In genomic region chr2:10700078-10700803, GRCh38 we compare ENCODE assay signal across 18 cellular contexts. TPM values are rescaled to one million over a fixed set of nuclear protein-coding genes. Genes with fewer than 3 reads are reported as not detected.
DNase-seq lines count a peak whose midpoint lies in the region; ATAC-seq, FAIRE-seq and TF ChIP-seq lines count a peak whose summit lies in the region.
"Had no signal": no experiment of that assay in that cellular context is flagged by ENCODE, and none has a peak within 500 bp of the region (broad histone marks: within the 10 kb centered on the region; RNA-seq: fewer than 3 reads in every experiment).

No MANE protein-coding gene starts in this region.

- no peak overlapping the region for H3K4me3 ChIP-seq in A549
- H3K4me3 ChIP-seq in BJ (ENCODE audit: low read depth, low read length), result no peak overlapping the region
- no peak overlapping the region for H3K4me3 ChIP-seq in NB4 (ENCODE audit: low read depth, low read length)
- H3K4me3 ChIP-seq in kidney (ENCODE audit: low read length in 2 of 2), result no peak overlapping the region
- H3K4me3 ChIP-seq: BLaER1, MG63, SJCRH30 had no signal

- no peak for FAIRE-seq in A549 (lab: Jason Lieb, UNC)
- FAIRE-seq in kidney (lab: Jason Lieb, UNC), result no peak
- FAIRE-seq: GM12892, HepG2 had no signal

- intact Hi-C loops in kidney (cut with DNase I), result no loop called here

- no peak for TF ChIP-seq RAD21 in A549 (conservative IDR thresholded peaks at IDR 0.05 in 1 of 2, IDR thresholded peaks at IDR 0.05 in 1 of 2)

- H3K9me3 ChIP-seq in A549, result peaks cover 3% of the 10 kb centered on the region; the same call in 1 of the 3 replicates
- no peaks in the 10 kb centered on the region for H3K9me3 ChIP-seq in kidney (ENCODE audit: control insufficient read depth in 1 of 2, low read length in 2 of 2)
- H3K9me3 ChIP-seq: BLaER1, MG63, SJCRH30 had no signal

- H3K36me3 ChIP-seq in BJ (ENCODE audit: control insufficient read depth, insufficient read depth, low read length) (no peaks in the 10 kb centered on the region), kidney (ENCODE audit: control insufficient read depth in 1 of 2, insufficient read depth in 2 of 2, low read length in 2 of 2) (no peaks in the 10 kb centered on the region)
- H3K36me3 ChIP-seq: BLaER1, MG63, SJCRH30 had no signal

- TF ChIP-seq POLR2A in A549 (IDR thresholded peaks at IDR 0.05; ENCODE audit: low read length), result no peak
- no peak for TF ChIP-seq POLR2A in NB4 (IDR thresholded peaks at IDR 0.05; ENCODE audit: extremely low read depth, insufficient read length)

- ATAC-seq in A549, result peak; percentile 36 to 39; a peak in 3 of 6 replicates
- no peak for ATAC-seq in HG03457 (IDR thresholded peaks at IDR 0.05; ENCODE audit: unreplicated experiment)
- no peak for ATAC-seq in GM21723 (IDR thresholded peaks at IDR 0.05; ENCODE audit: unreplicated experiment)
- ATAC-seq: CD8-positive, alpha-beta T cell; HepG2 had no signal

- no peak for TF ChIP-seq EP300 in A549 (IDR thresholded peaks at IDR 0.05)

- no peak overlapping the region for H3K9ac ChIP-seq in kidney (ENCODE audit: low read length in 2 of 2)
- H3K9ac ChIP-seq: BLaER1 had no signal

- H3K4me2 ChIP-seq in A549, result no peak overlapping the region
- H3K4me2 ChIP-seq: BLaER1 had no signal

- CTCF ChIA-PET in A549 (lab: Yijun Ruan, JAX) (no interaction called here), BJ (lab: Yijun Ruan, JAX) (no interaction called here)

- no peaks in the 10 kb centered on the region for H3K4me1 ChIP-seq in A549
- H3K4me1 ChIP-seq in kidney (ENCODE audit: control insufficient read depth in 1 of 2, insufficient read depth in 1 of 2, low read depth in 1 of 2, low read length in 2 of 2), result no peaks in the 10 kb centered on the region
- H3K4me1 ChIP-seq: BLaER1, SJCRH30 had no signal

- H3K27ac ChIP-seq in A549, result no peak overlapping the region
- no peak overlapping the region for H3K27ac ChIP-seq in kidney (ENCODE audit: low read depth in 2 of 2, low read length in 2 of 2)
- H3K27ac ChIP-seq: BLaER1, SJCRH30 had no signal

- POLR2A ChIA-PET in A549 (lab: Yijun Ruan, JAX) (no interaction called here), BJ (lab: Charles Lee) (no interaction called here)

- 42% methylated on average over 4 of the region's 4 CpGs for WGBS in A549 (ENCODE audit: missing lambda C conversion rate)

- no peak for DNase-seq in A549 (ENCODE audit: low read depth in 1 of 2, low spot score in 1 of 2)
- peak; percentile 6 for DNase-seq in BJ (ENCODE audit: low read depth)
- DNase-seq in NB4 (ENCODE audit: low read depth), result peak; percentile 58
- DNase-seq in iris pigment epithelial cell (ENCODE audit: low read depth), result peak; percentile 38
- no peak for DNase-seq in kidney
- no peak for DNase-seq in 8988T
- DNase-seq: CD8-positive, alpha-beta T cell; DND-41; MG63; NCI-H187; NCI-H226; NCI-H524 treated with DMSO at 0.1 percent for 48 hours; SJCRH30 had no signal

- H3K27me3 ChIP-seq in BJ (ENCODE audit: control insufficient read depth, insufficient read depth, low read length), result no peaks in the 10 kb centered on the region; the same call in 1 of the 2 replicates
- H3K27me3 ChIP-seq: BLaER1, MG63 had no signal

- TF ChIP-seq CTCF in A549 (IDR thresholded peaks at IDR 0.05), result no peak
- no peak for TF ChIP-seq CTCF in BJ (IDR thresholded peaks at IDR 0.05; ENCODE audit: insufficient read depth, low read depth, low read length)
- TF ChIP-seq CTCF in NB4 (IDR thresholded peaks at IDR 0.05; ENCODE audit: low read depth, low read length), result no peak
- TF ChIP-seq CTCF in kidney (IDR thresholded peaks at IDR 0.05; ENCODE audit: borderline replicate concordance, extremely low read depth, insufficient read depth), result no peak

TF ChIP-seq in A549, 52 proteins besides CTCF, POLR2A, EP300 and RAD21:
- TF ChIP-seq ZSCAN20 (CRISPR knock-in tag; IDR thresholded peaks at IDR 0.05) (no peak), CHD4 (IDR thresholded peaks at IDR 0.05; ENCODE audit: borderline replicate concordance) (no peak), GATA3 (IDR thresholded peaks at IDR 0.05; ENCODE audit: borderline replicate concordance) (no peak), ZC3H11A (IDR thresholded peaks at IDR 0.05) (0 out of 2 replicates have a peak, but pooled peaks have one; percentile 3), JUN (IDR thresholded peaks at IDR 0.05) (no peak)

RNA-seq across cellular contexts. Expression of gene NOL10, which starts 10.5 kb away (rescaled TPM):
- polyA plus RNA-seq in A549 (2011; rRNA removed) (54.0 and 64.2 TPM in 2 replicates), A549 (2017; fragmentation: RNase III; extraction: RNeasy Plus Mini Kit Qiagen cat#74134 plus additional on column Dnase treatment) (38.9 to 46.0 TPM (median 39.1 TPM) in 3 replicates), BJ (2011; rRNA removed) (13.6 and 20.3 TPM in 2 replicates), kidney (ENCODE audit: insufficient read depth, low read depth, low replicate concordance) (16.8 TPM)
- 13.2 and 14.7 TPM in 2 replicates for polyA plus RNA-seq in A549 (2012; cell fraction: cytosol; rRNA removed)
- 7.0 and 13.7 TPM in 2 replicates for polyA plus RNA-seq in A549 (2012; cell fraction: nucleus; rRNA removed)
- polyA minus RNA-seq in A549 (2011; rRNA and poly(A)+ RNA removed), result 44.2 and 51.6 TPM in 2 replicates
- 19.6 and 20.5 TPM in 2 replicates for polyA minus RNA-seq in BJ (2011; rRNA and poly(A)+ RNA removed)
- 24.6 TPM for total RNA-seq in kidney

RNA-seq across cellular contexts. Expression of gene ATP6V1C2, which starts 21.2 kb away (rescaled TPM):
- polyA plus RNA-seq in A549 (2011; rRNA removed) (0.14 and 0.21 TPM in 2 replicates), A549 (2017; fragmentation: RNase III; extraction: RNeasy Plus Mini Kit Qiagen cat#74134 plus additional on column Dnase treatment) (0.08 to 0.18 TPM (median 0.09 TPM) in 3 replicates), BJ (2011; rRNA removed) (0.04 and 0.12 TPM in 2 replicates), kidney (ENCODE audit: insufficient read depth, low read depth, low replicate concordance) (38.0 TPM)
- polyA plus RNA-seq in A549 (2012; cell fraction: cytosol; rRNA removed), result 0.03 and 0.04 TPM in 2 replicates
- polyA plus RNA-seq in A549 (2012; cell fraction: nucleus; rRNA removed), result 0.01 TPM in 1 of 2 replicates, not detected in the other
- not detected in 2 replicates for polyA minus RNA-seq in A549 (2011; rRNA and poly(A)+ RNA removed)
- polyA minus RNA-seq in BJ (2011; rRNA and poly(A)+ RNA removed), result not detected in 2 replicates
- 4.2 TPM for total RNA-seq in kidney
- total RNA-seq: CD8-positive, alpha-beta T cell had no signal

Comparison
In these comparisons a context has a peak if more than half of its experiments do, and no peak if none do; other contexts are left out.
1. ATAC-seq: peak in A549 (2 of 2); none in HG03457 (single experiment) and GM21723 (single experiment).
2. DNase-seq: peak in BJ (single experiment), NB4 (single experiment) and iris pigment epithelial cell (single experiment); none in A549 (0 of 2), kidney (single experiment) and 8988T (single experiment).
3. RNA of gene ATP6V1C2, which starts 21.2 kb away (polyA plus RNA-seq): 38.0 TPM in kidney (single experiment); 0.01 to 0.21 TPM in A549 and 0.04 to 0.12 TPM in BJ; every median in the first group is over 10 times any median in the second.